Comparison of ENCODE assay signal across 22 cellular contexts in genomic region chr5:123659495-123659894, GRCh38.
DNase-seq lines count a peak whose midpoint lies in the region; ATAC-seq and TF ChIP-seq lines count a peak whose summit lies in the region.
"Had no signal": no experiment of that assay in that cellular context is flagged by ENCODE, and none has a peak within 500 bp of the region (broad histone marks: within the 10 kb centered on the region; RNA-seq: fewer than 3 reads in every experiment).

No MANE protein-coding gene starts in this region.

- no peaks in the 10 kb centered on the region for H3K27me3 Mint-ChIP-seq in stimulated activated memory B cell treated with anti-CD40 and anti-IgM and Interleukin-4, amounts not matched to agents 10 μg/mL and 1 μg/mL and 100 μg/mL, for 72 hours

- no peaks in the 10 kb centered on the region for H3K79me2 ChIP-seq in mammary epithelial cell (ENCODE audit: insufficient read depth, low read length)

- CTCF ChIA-PET in mammary epithelial cell (lab: Charles Lee; ENCODE audit: low non-redundant PET): no interaction called here

- 0 out of 2 replicates have a peak, but pooled peaks cover 4% of the 10 kb centered on the region for H3K9me3 ChIP-seq in BLaER1
- peaks cover 11% of the 10 kb centered on the region for H3K9me3 ChIP-seq in adipocyte (ENCODE audit: control insufficient read depth, low read length)
- no peaks in the 10 kb centered on the region for H3K9me3 ChIP-seq in mammary epithelial cell (replicated peaks; ENCODE audit: insufficient read depth, low read length)

- TF ChIP-seq CTCF in mammary epithelial cell (conservative IDR thresholded peaks at IDR 0.05 in 1 of 2, IDR thresholded peaks at IDR 0.05 in 1 of 2; ENCODE audit: extremely low read depth in 1 of 2, insufficient read depth in 1 of 2, low read depth in 1 of 2, low read length in 2 of 2): no peak
- TF ChIP-seq CTCF in GM10266 (IDR thresholded peaks at IDR 0.05; ENCODE audit: control insufficient read depth, insufficient read depth, low read depth, missing control alignments): no peak

- 56% methylated on average over 2 of the region's 2 CpGs for WGBS in mammary epithelial cell (ENCODE audit: low coverage, missing lambda C conversion rate)

- no peak overlapping the region for H2AFZ ChIP-seq in mammary epithelial cell (ENCODE audit: low read depth, low read length)

- peaks cover 10% of the 10 kb centered on the region for H3K4me1 Mint-ChIP-seq in stimulated activated memory B cell treated with anti-CD40 and anti-IgM and Interleukin-4, amounts not matched to agents 10 μg/mL and 1 μg/mL and 100 μg/mL, for 72 hours
- H3K4me1 Mint-ChIP-seq: CD8-positive, alpha-beta memory T cell had no signal

- in situ Hi-C loops in mammary epithelial cell (cut with MboI; ENCODE audit: low sequenced_read_pairs in 2 of 2): loop anchor here in 1 of 2 donors (25.0 kb wide), 1 partner anchor 253 kb away; no protein-coding TSS in a partner anchor

- H3K4me2 ChIP-seq in BLaER1 (peak overlapping the region; percentile 31; the same call in 1 of the 2 replicates), mammary epithelial cell (ENCODE audit: insufficient read depth, low read depth, low read length) (no peak overlapping the region)
- H3K4me2 ChIP-seq: SK-N-SH had no signal

- no peaks in the 10 kb centered on the region for H3K27me3 ChIP-seq in BLaER1
- no peaks in the 10 kb centered on the region for H3K27me3 ChIP-seq in adipocyte (replicated peaks; ENCODE audit: control insufficient read depth, insufficient read depth, low read length)
- no peaks in the 10 kb centered on the region for H3K27me3 ChIP-seq in mammary epithelial cell (ENCODE audit: insufficient read depth, low read length)
- H3K27me3 ChIP-seq: BLaER1 treated with 17β-estradiol and CSF1 and Interleukin-3, amounts not matched to agents 10 nM and 100 nM had no signal

- dilution Hi-C loops in mammary epithelial cell (cut with HindIII; ENCODE audit: low sequenced_read_pairs): no loop called here

- H3K36me3 ChIP-seq in BLaER1: no peaks in the 10 kb centered on the region
- no peaks in the 10 kb centered on the region for H3K36me3 ChIP-seq in adipocyte (ENCODE audit: control insufficient read depth, insufficient read depth, low read length, severe bottlenecking)
- no peaks in the 10 kb centered on the region for H3K36me3 ChIP-seq in mammary epithelial cell (ENCODE audit: insufficient read depth, low read length)
- H3K36me3 ChIP-seq: BLaER1 treated with 17β-estradiol and CSF1 and Interleukin-3, amounts not matched to agents 10 nM and 100 nM had no signal

- intact Hi-C loops in mammary epithelial cell (cut with micrococcal nuclease): no loop called here

- no peaks in the 10 kb centered on the region for H3K36me3 Mint-ChIP-seq in stimulated activated memory B cell treated with anti-CD40 and anti-IgM and Interleukin-4, amounts not matched to agents 10 μg/mL and 1 μg/mL and 100 μg/mL, for 72 hours
- H3K36me3 Mint-ChIP-seq: CD8-positive, alpha-beta memory T cell had no signal

- no peak overlapping the region for H3K27ac Mint-ChIP-seq in stimulated activated memory B cell treated with anti-CD40 and anti-IgM and Interleukin-4, amounts not matched to agents 10 μg/mL and 1 μg/mL and 100 μg/mL, for 72 hours
- H3K27ac Mint-ChIP-seq: CD8-positive, alpha-beta memory T cell had no signal

- H3K9ac ChIP-seq in BLaER1 (no peak overlapping the region), adipocyte (ENCODE audit: low read length) (no peak overlapping the region), mammary epithelial cell (ENCODE audit: insufficient read depth, low read length) (no peak overlapping the region)
- H3K9ac ChIP-seq: BLaER1 treated with 17β-estradiol and CSF1 and Interleukin-3, amounts not matched to agents 10 nM and 100 nM; SK-N-SH had no signal

- peak; percentile 47 for ATAC-seq in stimulated activated memory B cell treated with anti-CD40 and anti-IgM and Interleukin-4, amounts not matched to agents 10 μg/mL and 1 μg/mL and 100 μg/mL, for 72 hours
- no peak for ATAC-seq in GM19455 (IDR thresholded peaks at IDR 0.05; ENCODE audit: unreplicated experiment)
- ATAC-seq: HCT116, K562, PC-3 had no signal

- H4K20me1 ChIP-seq in BLaER1: no peaks in the 10 kb centered on the region
- H4K20me1 ChIP-seq in mammary epithelial cell (ENCODE audit: insufficient read depth, low read length): no peaks in the 10 kb centered on the region
- H4K20me1 ChIP-seq: BLaER1 treated with 17β-estradiol and CSF1 and Interleukin-3, amounts not matched to agents 10 nM and 100 nM had no signal

- no peaks in the 10 kb centered on the region for H3K9me3 Mint-ChIP-seq in stimulated activated memory B cell treated with anti-CD40 and anti-IgM and Interleukin-4, amounts not matched to agents 10 μg/mL and 1 μg/mL and 100 μg/mL, for 72 hours

- BruUV-seq in mammary epithelial cell (replicated peaks; lab: Mats Ljungman, UMichigan): no TSS peak

- DNase-seq in adipocyte (ENCODE audit: low read depth) (peak; percentile 54), fibroblast of peridontal ligament (ENCODE audit: extremely low read depth) (peak; percentile 35), mammary epithelial cell (no peak), cerebellar cortex (ENCODE audit: low spot score) (no peak), GM10266 (ENCODE audit: extremely low spot score) (no peak)
- DNase-seq: CD8-positive, alpha-beta memory T cell; DMS53; NCI-H1105; NCI-H1694; NCI-H2107; NCI-H510A treated with DMSO at 0.1 percent for 48 hours; NCI-H82; PC-3; RPMI8226; SHP77 treated with DMSO at 0.1 percent for 48 hours; SK-N-SH had no signal

- H3K27ac ChIP-seq in BLaER1 (no peak overlapping the region), mammary epithelial cell (ENCODE audit: insufficient read depth, low read depth, low read length) (no peak overlapping the region)
- H3K27ac ChIP-seq: BLaER1 treated with 17β-estradiol and CSF1 and Interleukin-3, amounts not matched to agents 10 nM and 100 nM had no signal

- H3K4me1 ChIP-seq in BLaER1 (peaks cover 6% of the 10 kb centered on the region; the same call in 1 of the 2 replicates), adipocyte (ENCODE audit: control insufficient read depth, insufficient read depth, low read length) (no peaks in the 10 kb centered on the region), mammary epithelial cell (ENCODE audit: insufficient read depth, low read length) (no peaks in the 10 kb centered on the region)

- H3K4me3 ChIP-seq in BLaER1 (no peak overlapping the region), adipocyte (ENCODE audit: low read length) (no peak overlapping the region), mammary epithelial cell (replicated peaks in 1 of 3; ENCODE audit: insufficient read depth in 1 of 3, low read depth in 2 of 3, low read length in 3 of 3) (no peak overlapping the region)
- H3K4me3 ChIP-seq: BLaER1 treated with 17β-estradiol and CSF1 and Interleukin-3, amounts not matched to agents 10 nM and 100 nM; K562 had no signal

- no peak overlapping the region for H3K4me3 Mint-ChIP-seq in stimulated activated memory B cell treated with anti-CD40 and anti-IgM and Interleukin-4, amounts not matched to agents 10 μg/mL and 1 μg/mL and 100 μg/mL, for 72 hours
- H3K4me3 Mint-ChIP-seq: CD8-positive, alpha-beta memory T cell had no signal

Comparison
In these comparisons a context has a peak if more than half of its experiments do, and no peak if none do; other contexts are left out.
1. DNase-seq: peak in adipocyte (single experiment) and fibroblast of peridontal ligament (single experiment); none in mammary epithelial cell (single experiment), cerebellar cortex (single experiment) and GM10266 (single experiment).